In genomic region chr9:100191264-100191663, GRCh38 we compare ENCODE assay signal across 39 cellular contexts.
"Had no signal": no experiment of that assay in that cellular context is flagged by ENCODE, and none has a peak within 500 bp of the region (broad histone marks: within the 10 kb centered on the region; RNA-seq: fewer than 3 reads in every experiment).

No MANE protein-coding gene starts in this region.

- H3K4me1 ChIP-seq: ascending aorta had no signal

- FAIRE-seq: bronchial epithelial cell, TTC549 had no signal

- H3K4me3 ChIP-seq: ascending aorta, cardiac muscle cell had no signal

- H3K4me3 Mint-ChIP-seq: activated CD4-positive, alpha-beta memory T cell treated with anti-CD3 and anti-CD28 coated beads, Interleukin-2, amount 10 ng/mL, durations not matched to agents 7 days and 5 days; activated CD4-positive, alpha-beta T cell treated with anti-CD3 and anti-CD28 coated beads for 36 hours; activated CD4-positive, alpha-beta T cell treated with anti-CD3 and anti-CD28 coated beads, Interleukin-2, amount 10 ng/mL, durations not matched to agents 7 days and 5 days; activated CD8-positive, alpha-beta memory T cell treated with anti-CD3 and anti-CD28 coated beads, Interleukin-2, amount 10 ng/mL, durations not matched to agents 7 days and 5 days; activated CD8-positive, alpha-beta T cell treated with anti-CD3 and anti-CD28 coated beads, Interleukin-2, amount 10 ng/mL, durations not matched to agents 7 days and 5 days; activated naive CD4-positive, alpha-beta T cell treated with anti-CD3 and anti-CD28 coated beads, Interleukin-2, amount 10 ng/mL, durations not matched to agents 7 days and 5 days; activated naive CD4-positive, alpha-beta T cell treated with anti-CD3 and anti-CD28 coated beads, Interleukin-2, amount 50 U/mL, for 24 hours; activated naive CD8-positive, alpha-beta T cell; activated naive CD8-positive, alpha-beta T cell treated with anti-CD3 and anti-CD28 coated beads, Interleukin-2, amount 10 ng/mL, durations not matched to agents 7 days and 5 days; activated naive CD8-positive, alpha-beta T cell treated with anti-CD3 and anti-CD28 coated beads, Interleukin-2, amount 50 U/mL, for 24 hours; activated T-cell treated with anti-CD3 and anti-CD28 coated beads, Interleukin-2, amount 50 U/mL, for 24 hours; brain; central memory CD8-positive, alpha-beta T cell; T-helper 1 cell treated with Interleukin-12 subunit alpha and Interleukin-12 subunit beta and Interleukin-4 antibody, amounts not matched to agents 30 μg/mL and 1 μg/mL, for 36 hours; T-helper 2 cell treated with Interferon-gamma antibody and Interleukin-4, amounts not matched to agents 5 μg/mL and 100 μg/mL, for 36 hours; WTC11 had no signal

- H3K27me3 ChIP-seq: ascending aorta, cardiac muscle cell had no signal

- DNase-seq: activated CD4-positive, alpha-beta memory T cell treated with anti-CD3 and anti-CD28 coated beads, Interleukin-2, amount 10 ng/mL, durations not matched to agents 7 days and 5 days; activated CD4-positive, alpha-beta T cell treated with anti-CD3 and anti-CD28 coated beads for 1 hour; activated CD4-positive, alpha-beta T cell treated with anti-CD3 and anti-CD28 coated beads for 36 hours; activated CD4-positive, alpha-beta T cell treated with anti-CD3 and anti-CD28 coated beads for 48 hours; activated CD4-positive, alpha-beta T cell treated with anti-CD3 and anti-CD28 coated beads, Interleukin-2, amount 10 ng/mL, durations not matched to agents 7 days and 5 days; activated CD4-positive, alpha-beta T cell treated with anti-CD3 and anti-CD28 coated beads, Interleukin-2, amount 50 U/mL, for 48 hours; activated CD4-positive, CD25-positive, alpha-beta regulatory T cell; activated CD8-positive, alpha-beta memory T cell treated with anti-CD3 and anti-CD28 coated beads for 24 hours; activated CD8-positive, alpha-beta memory T cell treated with anti-CD3 and anti-CD28 coated beads, Interleukin-2, amount 10 ng/mL, durations not matched to agents 7 days and 5 days; activated CD8-positive, alpha-beta memory T cell treated with anti-CD3 and anti-CD28 coated beads, Interleukin-2, amount 50 U/mL, for 48 hours; activated CD8-positive, alpha-beta T cell treated with anti-CD3 and anti-CD28 coated beads, Interleukin-2, amount 10 ng/mL, durations not matched to agents 7 days and 5 days; activated effector memory CD4-positive, alpha-beta T cell treated with Interleukin-2 at 50 U/mL for 16 hours; activated gamma-delta T cell; activated naive CD4-positive, alpha-beta T cell treated with anti-CD3 and anti-CD28 coated beads, Interleukin-2, amount 10 ng/mL, durations not matched to agents 7 days and 5 days; activated naive CD4-positive, alpha-beta T cell treated with Interleukin-2 at 50 U/mL for 16 hours; activated naive CD8-positive, alpha-beta T cell treated with anti-CD3 and anti-CD28 coated beads, Interleukin-2, amount 10 ng/mL, durations not matched to agents 7 days and 5 days; activated naive CD8-positive, alpha-beta T cell treated with anti-CD3 and anti-CD28 coated beads, Interleukin-2, amount 50 U/mL, for 24 hours; activated T-cell treated with anti-CD3 and anti-CD28 coated beads, Interleukin-2, amount 50 U/mL, for 24 hours; activated T-cell treated with anti-CD3 and anti-CD28 coated beads, Interleukin-2, amount 50 U/mL, for 48 hours; amygdala; anterior cingulate cortex; caudate nucleus; cerebellar nuclear complex; T-helper 1 cell; T-helper 2 cell; T-helper 9 cell; WERI-Rb-1 had no signal

- H3K27ac Mint-ChIP-seq: activated CD4-positive, alpha-beta memory T cell treated with anti-CD3 and anti-CD28 coated beads, Interleukin-2, amount 10 ng/mL, durations not matched to agents 7 days and 5 days; activated CD4-positive, alpha-beta T cell treated with anti-CD3 and anti-CD28 coated beads for 36 hours; activated CD4-positive, alpha-beta T cell treated with anti-CD3 and anti-CD28 coated beads, Interleukin-2, amount 10 ng/mL, durations not matched to agents 7 days and 5 days; activated CD8-positive, alpha-beta memory T cell treated with anti-CD3 and anti-CD28 coated beads, Interleukin-2, amount 10 ng/mL, durations not matched to agents 7 days and 5 days; activated CD8-positive, alpha-beta T cell treated with anti-CD3 and anti-CD28 coated beads, Interleukin-2, amount 10 ng/mL, durations not matched to agents 7 days and 5 days; activated naive CD4-positive, alpha-beta T cell treated with anti-CD3 and anti-CD28 coated beads, Interleukin-2, amount 10 ng/mL, durations not matched to agents 7 days and 5 days; activated naive CD4-positive, alpha-beta T cell treated with anti-CD3 and anti-CD28 coated beads, Interleukin-2, amount 50 U/mL, for 24 hours; activated naive CD8-positive, alpha-beta T cell; activated naive CD8-positive, alpha-beta T cell treated with anti-CD3 and anti-CD28 coated beads, Interleukin-2, amount 10 ng/mL, durations not matched to agents 7 days and 5 days; activated naive CD8-positive, alpha-beta T cell treated with anti-CD3 and anti-CD28 coated beads, Interleukin-2, amount 50 U/mL, for 24 hours; activated T-cell treated with anti-CD3 and anti-CD28 coated beads, Interleukin-2, amount 50 U/mL, for 24 hours; activated T-helper 2 cell treated with anti-CD3 and anti-CD28 coated beads, Interferon-gamma antibody, Interleukin-2, Interleukin-4, amounts not matched to agents 10 μg/mL and 5 μg/mL and 100 μg/mL, durations not matched to agents 14 hours and 24 hours and 36 hours; brain; T-helper 1 cell treated with Interleukin-12 subunit alpha and Interleukin-12 subunit beta and Interleukin-4 antibody, amounts not matched to agents 30 μg/mL and 1 μg/mL, for 36 hours; T-helper 2 cell treated with Interferon-gamma antibody and Interleukin-4, amounts not matched to agents 5 μg/mL and 100 μg/mL, for 36 hours; WTC11 had no signal

- H3K36me3 ChIP-seq: cardiac muscle cell, WERI-Rb-1 had no signal

- H3K4me1 Mint-ChIP-seq: activated CD4-positive, alpha-beta T cell treated with anti-CD3 and anti-CD28 coated beads for 36 hours; activated CD4-positive, alpha-beta T cell treated with anti-CD3 and anti-CD28 coated beads, Interleukin-2, amount 10 ng/mL, durations not matched to agents 7 days and 5 days; activated CD8-positive, alpha-beta memory T cell treated with anti-CD3 and anti-CD28 coated beads, Interleukin-2, amount 10 ng/mL, durations not matched to agents 7 days and 5 days; activated naive CD4-positive, alpha-beta T cell treated with anti-CD3 and anti-CD28 coated beads, Interleukin-2, amount 10 ng/mL, durations not matched to agents 7 days and 5 days; activated naive CD4-positive, alpha-beta T cell treated with anti-CD3 and anti-CD28 coated beads, Interleukin-2, amount 50 U/mL, for 24 hours; activated naive CD8-positive, alpha-beta T cell treated with anti-CD3 and anti-CD28 coated beads, Interleukin-2, amount 10 ng/mL, durations not matched to agents 7 days and 5 days; activated naive CD8-positive, alpha-beta T cell treated with anti-CD3 and anti-CD28 coated beads, Interleukin-2, amount 50 U/mL, for 24 hours; brain had no signal

- H3K27ac ChIP-seq: ascending aorta, cardiac muscle cell, WERI-Rb-1 had no signal

- H3K27me3 Mint-ChIP-seq: activated CD4-positive, alpha-beta memory T cell treated with anti-CD3 and anti-CD28 coated beads, Interleukin-2, amount 10 ng/mL, durations not matched to agents 7 days and 5 days; activated CD4-positive, alpha-beta T cell treated with anti-CD3 and anti-CD28 coated beads for 36 hours; activated CD4-positive, alpha-beta T cell treated with anti-CD3 and anti-CD28 coated beads, Interleukin-2, amount 10 ng/mL, durations not matched to agents 7 days and 5 days; activated CD8-positive, alpha-beta memory T cell treated with anti-CD3 and anti-CD28 coated beads, Interleukin-2, amount 10 ng/mL, durations not matched to agents 7 days and 5 days; activated naive CD4-positive, alpha-beta T cell treated with anti-CD3 and anti-CD28 coated beads, Interleukin-2, amount 10 ng/mL, durations not matched to agents 7 days and 5 days; activated naive CD4-positive, alpha-beta T cell treated with anti-CD3 and anti-CD28 coated beads, Interleukin-2, amount 50 U/mL, for 24 hours; activated naive CD8-positive, alpha-beta T cell; activated naive CD8-positive, alpha-beta T cell treated with anti-CD3 and anti-CD28 coated beads, Interleukin-2, amount 10 ng/mL, durations not matched to agents 7 days and 5 days; activated naive CD8-positive, alpha-beta T cell treated with anti-CD3 and anti-CD28 coated beads, Interleukin-2, amount 50 U/mL, for 24 hours; activated T-cell treated with anti-CD3 and anti-CD28 coated beads, Interleukin-2, amount 50 U/mL, for 24 hours; brain; central memory CD8-positive, alpha-beta T cell had no signal
